Comparison of ENCODE assay signal across 19 cellular contexts in genomic region chr6:34585512-34586045, GRCh38. TPM values are rescaled to one million over a fixed set of nuclear protein-coding genes. Genes with fewer than 3 reads are reported as not detected.
DNase-seq lines count a peak whose midpoint lies in the region; ATAC-seq and TF ChIP-seq lines count a peak whose summit lies in the region.
"Had no signal": no experiment of that assay in that cellular context is flagged by ENCODE, and none has a peak within 500 bp of the region (broad histone marks: within the 10 kb centered on the region; RNA-seq: fewer than 3 reads in every experiment).

No MANE protein-coding gene starts in this region.

- TF ChIP-seq CTCF in brain microvascular endothelial cell (IDR thresholded peaks at IDR 0.05; ENCODE audit: low read depth, low read length, missing control alignments) (no peak), gastroesophageal sphincter (IDR thresholded peaks at IDR 0.05) (no peak), type B pancreatic cell (conservative IDR thresholded peaks at IDR 0.05) (no peak)
- no peak for TF ChIP-seq CTCF in CD8-positive, alpha-beta T cell (IDR thresholded peaks at IDR 0.05)

- H3K27me3 ChIP-seq in brain microvascular endothelial cell (replicated peaks) (no peaks in the 10 kb centered on the region), gastroesophageal sphincter (no peaks in the 10 kb centered on the region)
- no peaks in the 10 kb centered on the region for H3K27me3 ChIP-seq in CD8-positive, alpha-beta T cell (ENCODE audit: insufficient read depth, low read length)
- H3K27me3 ChIP-seq: foreskin keratinocyte, suprapubic skin had no signal

- peaks cover 2% of the 10 kb centered on the region for H3K36me3 ChIP-seq in brain microvascular endothelial cell (replicated peaks)
- H3K36me3 ChIP-seq in gastroesophageal sphincter: peaks cover 0 to 50% of the 10 kb centered on the region in 2 donors
- peaks cover 5% of the 10 kb centered on the region for H3K36me3 ChIP-seq in CD8-positive, alpha-beta T cell (ENCODE audit: insufficient read depth, low read length)

- H3K4me1 ChIP-seq in gastroesophageal sphincter: peaks cover 0 to 20% (median 0%) of the 10 kb centered on the region in 3 donors
- no peaks in the 10 kb centered on the region for H3K4me1 ChIP-seq in CD8-positive, alpha-beta T cell (ENCODE audit: insufficient read depth, low read length)
- H3K4me1 ChIP-seq: foreskin keratinocyte had no signal

- ATAC-seq in gastroesophageal sphincter: peak; percentile 79
- ATAC-seq in CD8-positive, alpha-beta T cell: no peak
- ATAC-seq in HG03571 (IDR thresholded peaks at IDR 0.05; ENCODE audit: unreplicated experiment): no peak
- ATAC-seq in HG02571 (IDR thresholded peaks at IDR 0.05; ENCODE audit: unreplicated experiment): no peak
- ATAC-seq: foreskin keratinocyte had no signal

- H3K27ac Mint-ChIP-seq in CD8-positive, alpha-beta T cell: no peak overlapping the region
- no peak overlapping the region for H3K27ac Mint-ChIP-seq in type B pancreatic cell
- H3K27ac Mint-ChIP-seq: B cell had no signal

- intact Hi-C loops in CD8-positive, alpha-beta T cell (cut with DNase I, micrococcal nuclease): no loop called here

- DNase-seq in AG08395 (ENCODE audit: low spot score) (peak; percentile 65), HCEC 1CT (peak; percentile 75), brain microvascular endothelial cell (peak; percentile 7), type B pancreatic cell (ENCODE audit: extremely low spot score, unreplicated experiment) (no peak)
- no peak for DNase-seq in CD8-positive, alpha-beta T cell
- DNase-seq: activated CD4-positive, alpha-beta T cell treated with anti-CD3 and anti-CD28 coated beads, Interleukin-2, amount 50 U/mL, for 4 hours; activated naive CD4-positive, alpha-beta T cell; foreskin keratinocyte; MM.1S; NK-92 treated with Interleukin-12 subunit alpha and Interleukin-12 subunit beta, amount 100 ng/mL, for 24 hours; occipital lobe; SIG-M5 had no signal

- no peak for TF ChIP-seq EP300 in gastroesophageal sphincter (IDR thresholded peaks at IDR 0.05)

- no peaks in the 10 kb centered on the region for H3K9me3 Mint-ChIP-seq in CD8-positive, alpha-beta T cell
- H3K9me3 Mint-ChIP-seq in type B pancreatic cell: no peaks in the 10 kb centered on the region

- POLR2A ChIA-PET in CD8-positive, alpha-beta T cell (lab: Charles Lee): no interaction called here

- no peaks in the 10 kb centered on the region for H3K9me3 ChIP-seq in gastroesophageal sphincter
- H3K9me3 ChIP-seq in CD8-positive, alpha-beta T cell (ENCODE audit: low read length): no peaks in the 10 kb centered on the region
- H3K9me3 ChIP-seq: suprapubic skin had no signal

- H3K36me3 Mint-ChIP-seq in CD8-positive, alpha-beta T cell: peaks cover 52% of the 10 kb centered on the region
- peaks cover 3% of the 10 kb centered on the region for H3K36me3 Mint-ChIP-seq in type B pancreatic cell

- CTCF ChIA-PET in CD8-positive, alpha-beta T cell (lab: Charles Lee): interaction anchor here (1.3 kb wide), 1 partner anchor 16 kb away, joined by 3 read pairs; no protein-coding TSS in a partner anchor

- no peak overlapping the region for H3K4me3 ChIP-seq in brain microvascular endothelial cell (ENCODE audit: low read depth, low read length)
- H3K4me3 ChIP-seq in gastroesophageal sphincter: no peak overlapping the region
- H3K4me3 ChIP-seq in CD8-positive, alpha-beta T cell (ENCODE audit: low read depth, low read length): no peak overlapping the region
- H3K4me3 ChIP-seq: smooth muscle cell, suprapubic skin had no signal

- no peak for TF ChIP-seq POLR2A in gastroesophageal sphincter (IDR thresholded peaks at IDR 0.05)

- H3K27me3 Mint-ChIP-seq in CD8-positive, alpha-beta T cell (ENCODE audit: low read depth): no peaks in the 10 kb centered on the region
- no peaks in the 10 kb centered on the region for H3K27me3 Mint-ChIP-seq in type B pancreatic cell
- H3K27me3 Mint-ChIP-seq: B cell had no signal

- 10% methylated on average over 3 of the region's 4 CpGs; no CpG with 5 or more reads in 1 of the 2 donors for WGBS in gastroesophageal sphincter (ENCODE audit: low coverage in 1 of 2), 2 donors

- no peak overlapping the region for H3K27ac ChIP-seq in brain microvascular endothelial cell
- H3K27ac ChIP-seq in gastroesophageal sphincter: peak overlapping the region in 1 of 4 donors; percentile 19
- H3K27ac ChIP-seq in CD8-positive, alpha-beta T cell (ENCODE audit: low read depth, low read length): no peak overlapping the region
- H3K27ac ChIP-seq: foreskin keratinocyte, suprapubic skin had no signal

- H3K4me1 Mint-ChIP-seq in CD8-positive, alpha-beta T cell (ENCODE audit: low read depth): no peaks in the 10 kb centered on the region
- H3K4me1 Mint-ChIP-seq in type B pancreatic cell (ENCODE audit: unreplicated experiment): peaks cover 8% of the 10 kb centered on the region

- in situ Hi-C loops in brain microvascular endothelial cell (cut with HindIII; ENCODE audit: low pct_ligation_motif_present, low sequenced_read_pairs): no loop called here

- H3K4me3 Mint-ChIP-seq in CD8-positive, alpha-beta T cell: no peak overlapping the region
- no peak overlapping the region for H3K4me3 Mint-ChIP-seq in type B pancreatic cell
- H3K4me3 Mint-ChIP-seq: B cell had no signal

RNA-seq across cellular contexts. Expression of gene SPDEF, which starts 29.4 kb away (rescaled TPM):
- 1 to 10 TPM in 1 of 4 donors, not detected in 3; 4.4 TPM for total RNA-seq in gastroesophageal sphincter
- under 1 TPM; 0.22 to 0.43 TPM for total RNA-seq in CD8-positive, alpha-beta T cell
- 0.62 and 1.6 TPM in 2 replicates for total RNA-seq in type B pancreatic cell (ENCODE audit: low replicate concordance)
- total RNA-seq: B cell, foreskin keratinocyte, lung microvascular endothelial cell, occipital lobe, smooth muscle cell had no signal

Comparison
In these comparisons a context has a peak if more than half of its experiments do, and no peak if none do; other contexts are left out.
1. DNase-seq: peak in AG08395 (single experiment), HCEC 1CT (single experiment) and brain microvascular endothelial cell (single experiment); none in CD8-positive, alpha-beta T cell (0 of 7) and type B pancreatic cell (single experiment).